In the genomic region with DNA sequence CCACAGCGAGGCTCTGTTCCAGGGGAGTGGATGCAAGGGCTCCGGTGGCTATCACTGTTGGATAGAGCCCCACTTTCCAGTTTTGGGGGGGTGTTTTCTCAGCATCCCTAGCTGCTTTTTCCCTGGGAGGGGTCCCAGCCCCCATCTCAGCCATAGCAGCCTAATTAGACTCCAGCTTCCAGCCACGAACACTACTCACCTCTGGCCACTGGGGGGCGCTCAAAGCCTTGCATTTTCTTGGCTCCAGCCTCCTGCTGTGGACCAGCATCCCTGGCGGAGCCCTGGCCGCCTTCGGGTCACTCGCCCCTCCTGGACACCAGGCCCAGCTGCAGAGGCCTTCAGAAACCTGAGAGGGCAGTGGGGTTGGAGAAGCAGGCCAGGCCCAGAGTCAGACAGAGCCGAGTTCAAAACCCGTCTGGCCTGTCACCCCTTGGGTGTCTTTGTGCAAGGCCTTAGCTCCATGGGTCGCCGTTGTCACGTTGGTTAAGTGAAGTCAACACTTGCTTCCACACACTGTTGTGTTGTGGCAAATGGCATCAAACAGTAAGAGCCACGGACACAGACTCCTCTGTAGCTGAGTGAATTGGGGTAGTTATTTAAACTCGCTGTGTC, we compare ENCODE assay signal across 9 cellular contexts.
A peak's percentile ranks its signal among the peaks of the same experiment; 100 is the strongest.
DNase-seq lines count a peak whose midpoint lies in the region; ATAC-seq and TF ChIP-seq lines count a peak whose summit lies in the region.
"Had no signal": no experiment of that assay in that cellular context is flagged by ENCODE, and none has a peak within 500 bp of the region (broad histone marks: within the 10 kb centered on the region; RNA-seq: fewer than 3 reads in every experiment).

No MANE protein-coding gene starts in this region.

- peak; percentile 84 for TF ChIP-seq CTCF in WERI-Rb-1 (IDR thresholded peaks at IDR 0.05; ENCODE audit: low read depth, low read length)

- peaks cover 30% of the 10 kb centered on the region for H3K36me3 ChIP-seq in WERI-Rb-1

- no peaks in the 10 kb centered on the region for H3K27me3 ChIP-seq in WERI-Rb-1 (ENCODE audit: insufficient read depth, low read depth, severe bottlenecking)
- H3K27me3 ChIP-seq: BLaER1 treated with 17β-estradiol and CSF1 and Interleukin-3, amounts not matched to agents 10 nM and 100 nM had no signal

- no peaks in the 10 kb centered on the region for H3K9me3 ChIP-seq in WERI-Rb-1 (ENCODE audit: severe bottlenecking)
- H3K9me3 ChIP-seq: BLaER1 treated with 17β-estradiol and CSF1 and Interleukin-3, amounts not matched to agents 10 nM and 100 nM had no signal

- no peak overlapping the region for H3K4me3 ChIP-seq in WERI-Rb-1 (ENCODE audit: low read depth, low read length)
- H3K4me3 ChIP-seq: BLaER1 treated with 17β-estradiol and CSF1 and Interleukin-3, amounts not matched to agents 10 nM and 100 nM had no signal

- H3K27ac ChIP-seq in WERI-Rb-1, result no peak overlapping the region

- ATAC-seq in left lobe of liver (peak; percentile 43), GM19397 (IDR thresholded peaks at IDR 0.05; ENCODE audit: unreplicated experiment) (no peak)

- DNase-seq in NCI-H1417 (lab: John Stamatoyannopoulos, UW) (peak; percentile 13 to 62 (median 61)), NCI-H1417 treated with DMSO at 0.1 percent for 48 hours (lab: John Stamatoyannopoulos, UW) (no peak), LHCN-M2 (ENCODE audit: low read depth) (peak; percentile 50), WERI-Rb-1 (peak; percentile 80), cerebellar cortex (ENCODE audit: low spot score) (peak; percentile 84), left lobe of liver (ENCODE audit: low spot score) (no peak)
- DNase-seq in stimulated activated CD4-positive, alpha-beta T cell treated with anti-CD3 and anti-CD28 coated beads, TNF-alpha, amount 100 ng/mL, for 1 hour (ENCODE audit: low read depth in 3 of 3, low spot score in 1 of 3), result peak in 2 of 3 donors; percentile 6 to 18

Comparison
In these comparisons a context has a peak if more than half of its experiments do, and no peak if none do; other contexts are left out.
1. DNase-seq: peak in NCI-H1417 (3 of 3), LHCN-M2 (single experiment), WERI-Rb-1 (single experiment), cerebellar cortex (single experiment) and stimulated activated CD4-positive, alpha-beta T cell treated with anti-CD3 and anti-CD28 coated beads, TNF-alpha, amount 100 ng/mL, for 1 hour (2 of 3); none in NCI-H1417 treated with DMSO at 0.1 percent for 48 hours (single experiment) and left lobe of liver (single experiment).